32 cellular contexts compared by ENCODE assay signal in the genomic region with DNA sequence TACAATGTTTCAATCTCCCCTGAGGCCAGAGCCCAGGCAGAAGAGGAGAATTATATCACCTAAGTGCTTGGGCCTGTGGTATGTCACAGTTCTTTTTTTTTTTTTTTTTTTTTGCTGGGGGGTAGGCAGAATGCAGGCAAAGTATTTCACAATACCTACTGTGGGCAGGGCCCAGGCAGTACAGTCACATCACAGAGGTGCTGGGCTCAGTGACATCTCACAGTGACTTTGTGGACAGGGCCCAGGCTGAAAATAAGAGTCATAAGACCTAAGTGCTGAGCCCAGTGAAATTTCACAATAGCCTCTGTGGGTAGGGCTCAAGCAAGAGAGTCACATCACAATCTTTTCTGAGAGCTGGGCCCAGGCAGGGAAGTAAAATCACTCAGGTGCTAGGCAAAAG. TPM values are rescaled to one million over a fixed set of nuclear protein-coding genes. Genes with fewer than 3 reads are reported as not detected.
"Had no signal": no experiment of that assay in that cellular context is flagged by ENCODE, and none has a peak within 500 bp of the region (broad histone marks: within the 10 kb centered on the region; RNA-seq: fewer than 3 reads in every experiment).

No MANE protein-coding gene starts in this region.

- H3K4me3 ChIP-seq: MG63, Peyer's patch had no signal

- H3K27me3 ChIP-seq: MG63, Peyer's patch had no signal

- ATAC-seq: activated naive CD8-positive, alpha-beta T cell treated with anti-CD3 and anti-CD28 coated beads, Interleukin-2, amount 50 U/mL, for 24 hours; activated T-cell treated with anti-CD3 and anti-CD28 coated beads, Interleukin-2, amount 50 U/mL, for 4 hours; PC-3 had no signal

- H3K9me3 ChIP-seq: MG63, Peyer's patch had no signal

- DNase-seq: activated B cell treated with CpG ODN at 0.5 μM for 24 hours; activated CD4-positive, alpha-beta memory T cell treated with anti-CD3 and anti-CD28 coated beads for 36 hours; activated CD4-positive, alpha-beta T cell treated with anti-CD3 and anti-CD28 coated beads for 4 hours; activated CD4-positive, alpha-beta T cell treated with anti-CD3 and anti-CD28 coated beads, Interleukin-2, amount 50 U/mL, for 1 hour; activated CD4-positive, CD25-positive, alpha-beta regulatory T cell treated with anti-CD3 and anti-CD28 coated beads, Interleukin-2, amount 50 U/mL, for 72 hours; activated CD8-positive, alpha-beta memory T cell treated with anti-CD3 and anti-CD28 coated beads, Interleukin-2, amount 50 U/mL, for 4 hours; activated gamma-delta T cell treated with Interleukin-2 at 50 U/mL for 16 hours; activated naive CD4-positive, alpha-beta T cell treated with anti-CD3 and anti-CD28 coated beads, Interleukin-2, amount 10 ng/mL, durations not matched to agents 7 days and 5 days; activated naive CD8-positive, alpha-beta T cell treated with anti-CD3 and anti-CD28 coated beads, Interleukin-2, amount 50 U/mL, for 24 hours; activated T-cell treated with anti-CD3 and anti-CD28 coated beads for 4 hours; activated T-cell treated with anti-CD3 and anti-CD28 coated beads, Interleukin-2, amount 50 U/mL, for 4 hours; anterior cingulate cortex; central memory CD4-positive, alpha-beta T cell; Kasumi-1; KG1; MG63; NCI-H1092; NCI-H1436 treated with DMSO at 0.1 percent for 48 hours; NCI-H1694 treated with DMSO at 0.1 percent for 48 hours; NCI-H2029; NCI-H345; NCI-H524 treated with DMSO at 0.1 percent for 48 hours; PC-3; Peyer's patch; RPMI8226; SW 1271; T-helper 1 cell; T-helper 2 cell; T-helper 9 cell had no signal

- H3K36me3 ChIP-seq: MG63, Peyer's patch had no signal

- H3K27ac ChIP-seq: Peyer's patch, VCaP had no signal

- H3K4me1 ChIP-seq: Peyer's patch had no signal

RNA-seq across cellular contexts. Expression of gene ZNF208, which starts 15.9 kb away (rescaled TPM):
- total RNA-seq: activated T-helper 1 cell treated with anti-CD3 and anti-CD28 coated beads, Interleukin-12 subunit alpha, Interleukin-12 subunit beta, Interleukin-2, Interleukin-4 antibody, amounts not matched to agents 30 ng/mL and 10 ng/mL and 1 ng/mL, durations not matched to agents 14 hours and 24 hours and 36 hours; PC-3 had no signal

RNA-seq across cellular contexts. Expression of gene ZNF257, which starts 25.6 kb away (rescaled TPM):
- total RNA-seq: NCI-H460, PC-3 had no signal
